9 cellular contexts compared by ENCODE assay signal in genomic region chr5:89396262-89396975, GRCh38.
DNase-seq lines count a peak whose midpoint lies in the region; ATAC-seq and TF ChIP-seq lines count a peak whose summit lies in the region.
"Had no signal": no experiment of that assay in that cellular context is flagged by ENCODE, and none has a peak within 500 bp of the region (broad histone marks: within the 10 kb centered on the region; RNA-seq: fewer than 3 reads in every experiment).

No MANE protein-coding gene starts in this region.

- peak overlapping the region; percentile 10; the same call in 1 of the 2 replicates for H3K9ac ChIP-seq in MM.1S (ENCODE audit: low read length)

- no peaks in the 10 kb centered on the region for H3K79me2 ChIP-seq in MM.1S (ENCODE audit: low read length)

- H4K20me1 ChIP-seq in MM.1S (ENCODE audit: insufficient read depth, low read length) = no peaks in the 10 kb centered on the region

- no peak for TF ChIP-seq CTCF in AG09309 (IDR thresholded peaks at IDR 0.05; ENCODE audit: control insufficient read depth, insufficient read depth, low read depth, low read length, missing control alignments)
- no peak for TF ChIP-seq CTCF in MM.1S (IDR thresholded peaks at IDR 0.05; ENCODE audit: low read length)
- no peak for TF ChIP-seq CTCF in fibroblast of villous mesenchyme (IDR thresholded peaks at IDR 0.05; ENCODE audit: insufficient read depth, low read depth, low read length)
- TF ChIP-seq CTCF in stomach (IDR thresholded peaks at IDR 0.05) = no peak
- no peak for TF ChIP-seq CTCF in tibial nerve (IDR thresholded peaks at IDR 0.05)

- peaks cover 17% of the 10 kb centered on the region for H3K4me1 ChIP-seq in MM.1S (ENCODE audit: low read length)
- no peaks in the 10 kb centered on the region for H3K4me1 ChIP-seq in stomach
- no peaks in the 10 kb centered on the region for H3K4me1 ChIP-seq in tibial nerve

- H2AFZ ChIP-seq in MM.1S (ENCODE audit: low read length) = peak overlapping the region; percentile 57

- peaks cover 11% of the 10 kb centered on the region for H3F3A ChIP-seq in MM.1S (ENCODE audit: insufficient read depth, low read length)

- H3K4me2 ChIP-seq in MM.1S (ENCODE audit: low read depth, low read length) = peak overlapping the region; percentile 56

- WGBS in stomach, 5 donors = 7 to 31% (median 11%) methylated on average over 2 of the region's 2 CpGs
- 38 to 39% methylated on average over 2 of the region's 2 CpGs for WGBS in tibial nerve, 2 donors

- peak; percentile 75 for ATAC-seq in GM21447 (IDR thresholded peaks at IDR 0.05; ENCODE audit: unreplicated experiment)

- no peaks in the 10 kb centered on the region for H3K9me2 ChIP-seq in MM.1S (replicated peaks; ENCODE audit: insufficient read depth, low read length)

- no peaks in the 10 kb centered on the region for H3K36me3 ChIP-seq in MM.1S (replicated peaks; ENCODE audit: insufficient read depth, low read length)
- no peaks in the 10 kb centered on the region for H3K36me3 ChIP-seq in stomach
- no peaks in the 10 kb centered on the region for H3K36me3 ChIP-seq in tibial nerve

- no peak for TF ChIP-seq POLR2A in stomach (IDR thresholded peaks at IDR 0.05)
- no peak for TF ChIP-seq POLR2A in tibial nerve (IDR thresholded peaks at IDR 0.05)

- H3K27me3 ChIP-seq in MM.1S (replicated peaks; ENCODE audit: insufficient read depth, low read length) = no peaks in the 10 kb centered on the region
- H3K27me3 ChIP-seq in stomach = no peaks in the 10 kb centered on the region
- no peaks in the 10 kb centered on the region for H3K27me3 ChIP-seq in tibial nerve

- no peak for TF ChIP-seq EP300 in stomach (IDR thresholded peaks at IDR 0.05)
- peak in 1 of 2 donors; percentile 66 for TF ChIP-seq EP300 in tibial nerve (IDR thresholded peaks at IDR 0.05)

- no peak overlapping the region for H3K4me3 ChIP-seq in AG09309 (ENCODE audit: control insufficient read depth, low read depth, low read length)
- peak overlapping the region; percentile 24 for H3K4me3 ChIP-seq in MM.1S (ENCODE audit: low read length)
- no peak overlapping the region for H3K4me3 ChIP-seq in fibroblast of villous mesenchyme (ENCODE audit: low read depth, low read length)
- H3K4me3 ChIP-seq in stomach = no peak overlapping the region
- H3K4me3 ChIP-seq in tibial nerve = no peak overlapping the region

- peak overlapping the region; percentile 61 for H3K27ac ChIP-seq in MM.1S (ENCODE audit: low read length)
- peak overlapping the region in 3 of 5 donors; percentile 14 to 49 (median 29) for H3K27ac ChIP-seq in stomach
- H3K27ac ChIP-seq in tibial nerve = peak overlapping the region in 2 of 4 donors; percentile 27 to 58
- H3K27ac ChIP-seq: VCaP had no signal

- peak; percentile 25 for DNase-seq in AG09309 (ENCODE audit: low read depth)
- peak; percentile 64 for DNase-seq in MM.1S
- DNase-seq in fibroblast of villous mesenchyme (ENCODE audit: low read depth) = peak; percentile 46
- DNase-seq in stomach = no peak
- DNase-seq in NCI-H446 (lab: John Stamatoyannopoulos, UW) = no peak
- no peak for DNase-seq in NK-92 (lab: John Stamatoyannopoulos, UW; ENCODE audit: unreplicated experiment)
- no peak for DNase-seq in tibial nerve (ENCODE audit: low spot score in 2 of 2)

- intact Hi-C loops in stomach (cut with DNase I; ENCODE audit: low total_unique reads) = no loop called here

- H3K9me3 ChIP-seq in MM.1S (replicated peaks; ENCODE audit: insufficient read depth, low read length) (no peaks in the 10 kb centered on the region), stomach (no peaks in the 10 kb centered on the region), tibial nerve (no peaks in the 10 kb centered on the region)

Comparison
In these comparisons a context has a peak if more than half of its experiments do, and no peak if none do; other contexts are left out.
1. DNase-seq: peak in AG09309 (single experiment), MM.1S (single experiment) and fibroblast of villous mesenchyme (single experiment); none in stomach (single experiment), NCI-H446 (0 of 2), NK-92 (single experiment) and tibial nerve (0 of 2).